34 cellular contexts compared by ENCODE assay signal in genomic region chr12:38162708-38163441, GRCh38.
"Had no signal": no experiment of that assay in that cellular context is flagged by ENCODE, and none has a peak within 500 bp of the region (broad histone marks: within the 10 kb centered on the region; RNA-seq: fewer than 3 reads in every experiment).

No MANE protein-coding gene starts in this region.

- H3K36me3 ChIP-seq: ascending aorta, breast epithelium, cardiac muscle cell, esophagus muscularis mucosa, gastrocnemius medialis, heart left ventricle, WERI-Rb-1 had no signal

- DNase-seq: activated B cell treated with CpG ODN at 0.5 μM for 24 hours; activated CD4-positive, alpha-beta memory T cell treated with anti-CD3 and anti-CD28 coated beads, Interleukin-2, amount 10 ng/mL, durations not matched to agents 7 days and 5 days; activated CD4-positive, alpha-beta T cell treated with anti-CD3 and anti-CD28 coated beads for 48 hours; activated CD4-positive, alpha-beta T cell treated with anti-CD3 and anti-CD28 coated beads, Interleukin-2, amount 50 U/mL, for 4 hours; activated CD8-positive, alpha-beta memory T cell treated with anti-CD3 and anti-CD28 coated beads, Interleukin-2, amount 50 U/mL, for 48 hours; activated gamma-delta T cell; activated naive CD4-positive, alpha-beta T cell; activated naive CD4-positive, alpha-beta T cell treated with anti-CD3 and anti-CD28 coated beads, Interleukin-2, amount 10 ng/mL, durations not matched to agents 7 days and 5 days; activated naive CD8-positive, alpha-beta T cell treated with anti-CD3 and anti-CD28 coated beads, Interleukin-2, amount 10 ng/mL, durations not matched to agents 7 days and 5 days; activated T-cell treated with anti-CD3 and anti-CD28 coated beads for 4 hours; activated T-cell treated with anti-CD3 and anti-CD28 coated beads, Interleukin-2, amount 50 U/mL, for 24 hours; activated T-cell treated with anti-CD3 and anti-CD28 coated beads, Interleukin-2, amount 50 U/mL, for 72 hours; dorsolateral prefrontal cortex; effector memory CD4-positive, alpha-beta T cell; erythroblast; foreskin keratinocyte; gastrocnemius medialis; glutamatergic neuron; heart left ventricle; T-helper 1 cell; T-helper 17 cell; T1000; WERI-Rb-1 had no signal

- ATAC-seq: activated CD4-positive, CD25-positive, alpha-beta regulatory T cell treated with anti-CD3 and anti-CD28 coated beads, Interleukin-2, amount 50 U/mL, for 24 hours; activated naive CD4-positive, alpha-beta T cell treated with anti-CD3 and anti-CD28 coated beads, Interleukin-2, amount 50 U/mL, for 72 hours; activated T-cell treated with anti-CD3 and anti-CD28 coated beads, Interleukin-2, amount 50 U/mL, for 72 hours; gastrocnemius medialis; T-helper 17 cell had no signal

- H3K4me3 ChIP-seq: ascending aorta, breast epithelium, cardiac muscle cell, coronary artery, dorsolateral prefrontal cortex, esophagus muscularis mucosa, gastrocnemius medialis, heart left ventricle had no signal

- H3K36me3 Mint-ChIP-seq: activated naive CD4-positive, alpha-beta T cell treated with anti-CD3 and anti-CD28 coated beads, Interleukin-2, amount 10 ng/mL, durations not matched to agents 7 days and 5 days; activated naive CD4-positive, alpha-beta T cell treated with anti-CD3 and anti-CD28 coated beads, Interleukin-2, amount 50 U/mL, for 72 hours; activated naive CD8-positive, alpha-beta T cell treated with anti-CD3 and anti-CD28 coated beads, Interleukin-2, amount 10 ng/mL, durations not matched to agents 7 days and 5 days; brain had no signal

- H3K4me1 ChIP-seq: ascending aorta, breast epithelium, esophagus muscularis mucosa, foreskin keratinocyte, gastrocnemius medialis, heart left ventricle had no signal

- H3K4me3 Mint-ChIP-seq: activated B cell treated with CpG ODN at 0.5 μM for 24 hours; activated CD4-positive, alpha-beta memory T cell treated with anti-CD3 and anti-CD28 coated beads, Interleukin-2, amount 10 ng/mL, durations not matched to agents 7 days and 5 days; activated naive CD4-positive, alpha-beta T cell treated with anti-CD3 and anti-CD28 coated beads, Interleukin-2, amount 10 ng/mL, durations not matched to agents 7 days and 5 days; activated naive CD8-positive, alpha-beta T cell treated with anti-CD3 and anti-CD28 coated beads, Interleukin-2, amount 10 ng/mL, durations not matched to agents 7 days and 5 days; activated T-cell treated with anti-CD3 and anti-CD28 coated beads, Interleukin-2, amount 50 U/mL, for 24 hours; activated T-cell treated with anti-CD3 and anti-CD28 coated beads, Interleukin-2, amount 50 U/mL, for 72 hours; brain; central memory CD8-positive, alpha-beta T cell; dendritic cell treated with granulocyte-macrophage colony-stimulating factor and Interleukin-4, amounts not matched to agents 40 ng/mL and 50 ng/mL, for 4 days; T-helper 17 cell; T-helper 2 cell treated with Interferon-gamma antibody and Interleukin-4, amounts not matched to agents 5 μg/mL and 100 μg/mL, for 36 hours had no signal

- H3K9me3 Mint-ChIP-seq: activated naive CD8-positive, alpha-beta T cell treated with anti-CD3 and anti-CD28 coated beads, Interleukin-2, amount 10 ng/mL, durations not matched to agents 7 days and 5 days; activated T-cell treated with anti-CD3 and anti-CD28 coated beads, Interleukin-2, amount 50 U/mL, for 24 hours had no signal

- H3K27ac Mint-ChIP-seq: activated B cell treated with CpG ODN at 0.5 μM for 24 hours; activated CD4-positive, alpha-beta memory T cell treated with anti-CD3 and anti-CD28 coated beads, Interleukin-2, amount 10 ng/mL, durations not matched to agents 7 days and 5 days; activated naive CD4-positive, alpha-beta T cell treated with anti-CD3 and anti-CD28 coated beads, Interleukin-2, amount 10 ng/mL, durations not matched to agents 7 days and 5 days; activated naive CD4-positive, alpha-beta T cell treated with anti-CD3 and anti-CD28 coated beads, Interleukin-2, amount 50 U/mL, for 72 hours; activated naive CD8-positive, alpha-beta T cell treated with anti-CD3 and anti-CD28 coated beads, Interleukin-2, amount 10 ng/mL, durations not matched to agents 7 days and 5 days; activated T-cell treated with anti-CD3 and anti-CD28 coated beads, Interleukin-2, amount 50 U/mL, for 24 hours; activated T-cell treated with anti-CD3 and anti-CD28 coated beads, Interleukin-2, amount 50 U/mL, for 72 hours; brain; dendritic cell treated with granulocyte-macrophage colony-stimulating factor and Interleukin-4, amounts not matched to agents 40 ng/mL and 50 ng/mL, for 4 days; T-helper 17 cell; T-helper 2 cell treated with Interferon-gamma antibody and Interleukin-4, amounts not matched to agents 5 μg/mL and 100 μg/mL, for 36 hours had no signal

- H3K27me3 Mint-ChIP-seq: activated B cell treated with CpG ODN at 0.5 μM for 24 hours; activated CD4-positive, alpha-beta memory T cell treated with anti-CD3 and anti-CD28 coated beads, Interleukin-2, amount 10 ng/mL, durations not matched to agents 7 days and 5 days; activated naive CD4-positive, alpha-beta T cell treated with anti-CD3 and anti-CD28 coated beads, Interleukin-2, amount 10 ng/mL, durations not matched to agents 7 days and 5 days; activated naive CD8-positive, alpha-beta T cell treated with anti-CD3 and anti-CD28 coated beads, Interleukin-2, amount 10 ng/mL, durations not matched to agents 7 days and 5 days; activated T-cell treated with anti-CD3 and anti-CD28 coated beads, Interleukin-2, amount 50 U/mL, for 24 hours; central memory CD8-positive, alpha-beta T cell; dendritic cell treated with granulocyte-macrophage colony-stimulating factor and Interleukin-4, amounts not matched to agents 40 ng/mL and 50 ng/mL, for 4 days; T-helper 17 cell had no signal

- H3K27ac ChIP-seq: ascending aorta, breast epithelium, cardiac muscle cell, coronary artery, dorsolateral prefrontal cortex, esophagus muscularis mucosa, foreskin keratinocyte, gastrocnemius medialis, heart left ventricle, WERI-Rb-1 had no signal

- H3K27me3 ChIP-seq: ascending aorta, cardiac muscle cell, esophagus muscularis mucosa, foreskin keratinocyte, gastrocnemius medialis, heart left ventricle had no signal

- H3K9me3 ChIP-seq: ascending aorta, gastrocnemius medialis had no signal

- H3K4me1 Mint-ChIP-seq: activated B cell treated with CpG ODN at 0.5 μM for 24 hours; activated CD4-positive, alpha-beta memory T cell treated with anti-CD3 and anti-CD28 coated beads, Interleukin-2, amount 10 ng/mL, durations not matched to agents 7 days and 5 days; activated naive CD4-positive, alpha-beta T cell treated with anti-CD3 and anti-CD28 coated beads, Interleukin-2, amount 10 ng/mL, durations not matched to agents 7 days and 5 days; activated naive CD8-positive, alpha-beta T cell treated with anti-CD3 and anti-CD28 coated beads, Interleukin-2, amount 10 ng/mL, durations not matched to agents 7 days and 5 days; brain; central memory CD8-positive, alpha-beta T cell; T-helper 17 cell had no signal
